ENCODE assay signal across 8 cellular contexts in the genomic region with DNA sequence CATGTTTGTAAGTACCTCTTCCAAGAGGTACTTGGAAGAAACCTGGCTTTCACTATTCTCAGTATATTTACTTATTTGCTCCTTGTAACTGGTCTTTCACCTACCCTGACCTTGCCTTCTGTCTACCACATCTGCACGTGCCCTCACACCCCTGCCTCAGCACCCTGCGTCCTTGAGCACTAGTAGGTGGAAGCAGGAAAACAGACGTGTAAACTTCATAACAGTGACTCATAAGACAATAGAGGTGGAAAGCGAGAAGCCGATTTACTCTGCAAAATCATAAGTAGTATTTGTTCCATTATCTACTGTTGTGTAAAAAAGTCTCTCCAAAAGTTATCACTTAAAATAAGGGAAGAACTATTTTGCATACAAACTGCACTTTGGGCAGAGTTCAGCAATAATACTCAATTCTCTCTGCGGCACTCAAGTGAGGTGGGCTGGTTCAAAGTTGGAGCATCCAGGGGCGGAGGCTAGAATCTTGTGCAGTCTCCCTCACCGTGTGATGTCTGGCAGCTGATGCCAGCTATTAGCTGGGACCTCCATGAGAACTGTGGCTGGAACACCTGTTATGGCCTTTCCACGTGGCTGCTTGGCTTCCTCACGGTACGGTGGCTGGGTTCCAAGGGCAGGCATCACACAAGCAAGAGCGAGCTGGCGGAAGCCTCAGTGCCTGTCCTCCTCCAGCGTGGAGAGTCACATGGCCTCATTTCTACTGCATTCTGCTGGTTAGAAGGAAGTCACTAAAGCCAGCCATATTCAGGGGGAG. TPM values are rescaled to one million over a fixed set of nuclear protein-coding genes. Genes with fewer than 3 reads are reported as not detected.
DNase-seq lines count a peak whose midpoint lies in the region; ATAC-seq, FAIRE-seq and TF ChIP-seq lines count a peak whose summit lies in the region.

No MANE protein-coding gene starts in this region.

- no peaks in the 10 kb centered on the region for H3K27me3 ChIP-seq in left lung

- DNase-seq in GM12892 (ENCODE audit: insufficient read length) = peak; percentile 37
- DNase-seq in activated naive CD8-positive, alpha-beta T cell treated with anti-CD3 and anti-CD28 coated beads, Interleukin-2, amount 50 U/mL, for 24 hours = peak; percentile 63
- peak; percentile 82 to 83 for DNase-seq in left lung
- peak; percentile 22 for DNase-seq in stimulated activated CD8-positive, alpha-beta memory T cell treated with anti-CD3 and anti-CD28 coated beads, Interleukin-15, amount 100 ng/mL, for 24 hours (ENCODE audit: low read depth)
- DNase-seq in GM03348 (ENCODE audit: low spot score) = no peak
- no peak for DNase-seq in progenitor cell of endocrine pancreas (ENCODE audit: low spot score, unreplicated experiment)

- TF ChIP-seq CTCF in left lung (IDR thresholded peaks at IDR 0.05) (no peak), progenitor cell of endocrine pancreas (IDR thresholded peaks at IDR 0.05; ENCODE audit: unreplicated experiment) (no peak)

- peak overlapping the region; percentile 93 for H3K27ac Mint-ChIP-seq in activated naive CD8-positive, alpha-beta T cell treated with anti-CD3 and anti-CD28 coated beads, Interleukin-2, amount 50 U/mL, for 24 hours
- no peak overlapping the region for H3K27ac Mint-ChIP-seq in progenitor cell of endocrine pancreas

- peak; percentile 55 for ATAC-seq in HG03442 (IDR thresholded peaks at IDR 0.05; ENCODE audit: unreplicated experiment)
- ATAC-seq in SK-N-SH treated with all-trans-retinoic acid at 6 μM for 48 hours = peak; percentile 71
- ATAC-seq in activated naive CD8-positive, alpha-beta T cell treated with anti-CD3 and anti-CD28 coated beads, Interleukin-2, amount 50 U/mL, for 24 hours = peak; percentile 85
- peak; percentile 86 for ATAC-seq in left lung

- H3K4me1 Mint-ChIP-seq in activated naive CD8-positive, alpha-beta T cell treated with anti-CD3 and anti-CD28 coated beads, Interleukin-2, amount 50 U/mL, for 24 hours = peaks cover 65% of the 10 kb centered on the region
- H3K4me1 Mint-ChIP-seq in progenitor cell of endocrine pancreas (ENCODE audit: low read depth) = peaks cover 2% of the 10 kb centered on the region

- H3K9me3 ChIP-seq in left lung = no peaks in the 10 kb centered on the region

- peak overlapping the region; percentile 79 for H3K4me3 Mint-ChIP-seq in activated naive CD8-positive, alpha-beta T cell treated with anti-CD3 and anti-CD28 coated beads, Interleukin-2, amount 50 U/mL, for 24 hours
- H3K4me3 Mint-ChIP-seq in progenitor cell of endocrine pancreas (ENCODE audit: low read depth) = no peak overlapping the region

- FAIRE-seq in GM12892 (lab: Jason Lieb, UNC) = peak; percentile 94

- no peaks in the 10 kb centered on the region for H3K9me3 Mint-ChIP-seq in activated naive CD8-positive, alpha-beta T cell treated with anti-CD3 and anti-CD28 coated beads, Interleukin-2, amount 50 U/mL, for 24 hours
- no peaks in the 10 kb centered on the region for H3K9me3 Mint-ChIP-seq in progenitor cell of endocrine pancreas (ENCODE audit: low read depth)

- no peaks in the 10 kb centered on the region for H3K36me3 ChIP-seq in left lung

- intact Hi-C loops in left lung (cut with DNase I) = no loop called here

- no peaks in the 10 kb centered on the region for H3K27me3 Mint-ChIP-seq in activated naive CD8-positive, alpha-beta T cell treated with anti-CD3 and anti-CD28 coated beads, Interleukin-2, amount 50 U/mL, for 24 hours
- H3K27me3 Mint-ChIP-seq in progenitor cell of endocrine pancreas = no peaks in the 10 kb centered on the region

- TF ChIP-seq POLR2A in GM12892 (IDR thresholded peaks at IDR 0.05; ENCODE audit: low read depth, low read length) = peak; percentile 61

- peaks cover 12% of the 10 kb centered on the region for H3K36me3 Mint-ChIP-seq in activated naive CD8-positive, alpha-beta T cell treated with anti-CD3 and anti-CD28 coated beads, Interleukin-2, amount 50 U/mL, for 24 hours (ENCODE audit: low read depth)
- no peaks in the 10 kb centered on the region for H3K36me3 Mint-ChIP-seq in progenitor cell of endocrine pancreas (ENCODE audit: insufficient read depth)

- H3K4me3 ChIP-seq in left lung = peak overlapping the region in 1 of 2 donors; percentile 18

- peaks cover 10 to 26% of the 10 kb centered on the region in 2 donors for H3K4me1 ChIP-seq in left lung

- H3K27ac ChIP-seq in left lung = peak overlapping the region in 1 of 2 donors; percentile 68

TF ChIP-seq in SK-N-SH treated with all-trans-retinoic acid at 6 μM for 48 hours, 23 proteins besides CTCF, POLR2A, EP300 and RAD21:
- TF ChIP-seq SNAI2 (CRISPR knock-in tag; IDR thresholded peaks at IDR 0.05) (0 out of 2 replicates have a peak, but pooled peaks have one; percentile 29), ZNF565 (CRISPR knock-in tag; conservative IDR thresholded peaks at IDR 0.05; ENCODE audit: low read depth) (no peak)

RNA-seq across cellular contexts. Expression of gene PACS1, which starts 30.4 kb away (rescaled TPM):
- 45.4 TPM for polyA plus RNA-seq in GM12892 (2012; ENCODE audit: missing spikeins)
- total RNA-seq in left lung = 10 to 100 TPM; 53.7 to 54.7 TPM
- total RNA-seq in progenitor cell of endocrine pancreas = 68.3 and 72.3 TPM in 2 replicates

RNA-seq across cellular contexts. Expression of gene SF3B2, which starts 48.3 kb away (rescaled TPM):
- 134 TPM for polyA plus RNA-seq in GM12892 (2012; ENCODE audit: missing spikeins)
- total RNA-seq in left lung (100 to 1,000 TPM; 122 to 160 TPM), progenitor cell of endocrine pancreas (211 and 216 TPM in 2 replicates)

RNA-seq across cellular contexts. Expression of gene GAL3ST3, which starts 51.5 kb away (rescaled TPM):
- polyA plus RNA-seq in GM12892 (2012; ENCODE audit: missing spikeins) = not detected
- total RNA-seq in left lung = not detected
- total RNA-seq in progenitor cell of endocrine pancreas = 3.9 and 4.8 TPM in 2 replicates

Comparison
In these comparisons a context has a peak if more than half of its experiments do, and no peak if none do; other contexts are left out.
1. DNase-seq: peak in GM12892 (single experiment), activated naive CD8-positive, alpha-beta T cell treated with anti-CD3 and anti-CD28 coated beads, Interleukin-2, amount 50 U/mL, for 24 hours (single experiment), left lung (2 of 2) and stimulated activated CD8-positive, alpha-beta memory T cell treated with anti-CD3 and anti-CD28 coated beads, Interleukin-15, amount 100 ng/mL, for 24 hours (single experiment); none in GM03348 (single experiment) and progenitor cell of endocrine pancreas (single experiment).
2. Peak in every context shown above with its lines, with median percentiles within 50 percentile points of each other: ATAC-seq.